In genomic region chr15:64326975-64327374, GRCh38 we compare ENCODE assay signal across 1 cellular context. TPM values are rescaled to one million over a fixed set of nuclear protein-coding genes. Genes with fewer than 3 reads are reported as not detected.
"Had no signal": no experiment of that assay in that cellular context is flagged by ENCODE, and none has a peak within 500 bp of the region (broad histone marks: within the 10 kb centered on the region; RNA-seq: fewer than 3 reads in every experiment).

No MANE protein-coding gene starts in this region.

RNA-seq across cellular contexts. Expression of gene PCLAF, which starts 54.3 kb away (rescaled TPM):
- total RNA-seq: esophagus muscularis mucosa had no signal
